ENCODE assay signal across 8 cellular contexts in genomic region chr17:81927145-81927652, GRCh38. TPM values are rescaled to one million over a fixed set of nuclear protein-coding genes. Genes with fewer than 3 reads are reported as not detected.
DNase-seq lines count a peak whose midpoint lies in the region; ATAC-seq, FAIRE-seq and TF ChIP-seq lines count a peak whose summit lies in the region.

No MANE protein-coding gene starts in this region.

- H3K9me3 ChIP-seq in K562 (replicated peaks; ENCODE audit: control insufficient read depth, insufficient read depth, low read depth, low read length) = no peaks in the 10 kb centered on the region

- no peaks in the 10 kb centered on the region for H3K27me3 ChIP-seq in K562 (ENCODE audit: control insufficient read depth in 2 of 2, insufficient read depth in 2 of 2, low read length in 2 of 2)

- intact Hi-C loops in K562 (cut with micrococcal nuclease) = no loop called here

- no peak overlapping the region for H2AFZ ChIP-seq in K562 (ENCODE audit: low read depth, low read length)

- TF ChIP-seq EP300 in K562 (IDR thresholded peaks at IDR 0.05; ENCODE audit: low read length) = no peak

- H3K9me3 Mint-ChIP-seq in memory B cell = no peaks in the 10 kb centered on the region

- in situ Hi-C loops in K562 (cut with MboI) = no loop called here

- peak overlapping the region; percentile 81 for H3K4me3 ChIP-seq in K562

- peaks cover 69% of the 10 kb centered on the region for H3K79me2 ChIP-seq in K562 (ENCODE audit: control insufficient read depth, insufficient read depth, low read length)

- no peak overlapping the region for H3K4me3 Mint-ChIP-seq in memory B cell

- WGBS in K562 (ENCODE audit: insufficient coverage, low coverage, missing lambda C conversion rate) = 0% methylated on average over 4 of the region's 80 CpGs

- no peak for FAIRE-seq in K562 (lab: Jason Lieb, UNC)

- peak overlapping the region; percentile 98 for H3K27ac ChIP-seq in K562 (ENCODE audit: extremely low read depth, low read depth, low read length)

- peak overlapping the region; percentile 89 for H3K4me2 ChIP-seq in K562 (ENCODE audit: insufficient read depth, low read length)

- H3K9me1 ChIP-seq in K562 (ENCODE audit: control insufficient read depth, insufficient read depth, low read length) = peaks cover 6% of the 10 kb centered on the region

- no peak for TF ChIP-seq CTCF in K562 (IDR thresholded peaks at IDR 0.05 in 2 of 3, conservative IDR thresholded peaks at IDR 0.05 in 1 of 3; ENCODE audit: insufficient read depth in 2 of 3, low read depth in 1 of 3, low read length in 3 of 3)

- DNase-seq in stimulated activated CD4-positive, alpha-beta T cell treated with anti-CD3 and anti-CD28 coated beads, Interleukin-12 subunit alpha, Interleukin-12 subunit beta, amount 100 ng/mL, for 4 hours = peak; percentile 44
- DNase-seq in stimulated activated CD4-positive, alpha-beta T cell treated with anti-CD3 and anti-CD28 coated beads, Interleukin-4, amount 100 ng/mL, for 24 hours = no peak
- DNase-seq in K562 (ENCODE audit: extremely low read depth in 1 of 4, low spot score in 3 of 4) = peak in 1 of 4 experiments; percentile 74
- peak in 1 of 2 donors; percentile 43 for DNase-seq in memory B cell (ENCODE audit: low spot score in 2 of 2)
- DNase-seq in NOMO-1 treated with DMSO at 0.1 percent for 48 hours (lab: John Stamatoyannopoulos, UW; ENCODE audit: unreplicated experiment) = no peak

- H3K4me1 ChIP-seq in K562 (replicated peaks in 1 of 2; ENCODE audit: control insufficient read depth in 2 of 2, insufficient read depth in 2 of 2, low read length in 2 of 2) = peaks cover 39 to 95% of the 10 kb centered on the region in 2 experiments

- H3K27ac Mint-ChIP-seq in memory B cell = peak overlapping the region; percentile 53

- POLR2A ChIA-PET in K562 (lab: Yijun Ruan, JAX) = interaction anchor here (0.7 to 4.8 kb wide), 9 partner anchors 10 to 244 kb away, joined by 3 to 32 read pairs (median 5); partner anchors contain the start of genes ARL16, HGS and PYCR1

- ATAC-seq in HG03457 (IDR thresholded peaks at IDR 0.05; ENCODE audit: unreplicated experiment) (peak; percentile 10), K562 (no peak), memory B cell (ENCODE audit: low read depth) (peak; percentile 38), GM21576 (IDR thresholded peaks at IDR 0.05; ENCODE audit: unreplicated experiment) (no peak), GM21390 (IDR thresholded peaks at IDR 0.05; ENCODE audit: unreplicated experiment) (no peak)

- peaks cover 11% of the 10 kb centered on the region for H4K20me1 ChIP-seq in K562 (replicated peaks; ENCODE audit: control insufficient read depth, insufficient read depth, low read length)

- TF ChIP-seq RAD21 in K562 (CRISPR knock-in tag; conservative IDR thresholded peaks at IDR 0.05 in 1 of 2, IDR thresholded peaks at IDR 0.05 in 1 of 2) = no peak

- H3K9ac ChIP-seq in K562 (ENCODE audit: insufficient read depth in 1 of 2, low read depth in 2 of 2, low read length in 2 of 2) = peak overlapping the region; percentile 93 to 95

- BruUV-seq in K562 (replicated peaks; lab: Mats Ljungman, UMichigan) = no TSS peak

- peaks cover 12% of the 10 kb centered on the region for H3K4me1 Mint-ChIP-seq in memory B cell

- TF ChIP-seq POLR2A in K562 (conservative IDR thresholded peaks at IDR 0.05) = no peak

- CTCF ChIA-PET in K562 (lab: Yijun Ruan, JAX; ENCODE audit: low intra/inter-chr PET ratio) = interaction anchor here (0.8 kb wide), 1 partner anchor 11 kb away, joined by 3 read pairs; no protein-coding TSS in a partner anchor

- H3K27me3 Mint-ChIP-seq in memory B cell = peaks cover 4% of the 10 kb centered on the region

- peaks cover 8% of the 10 kb centered on the region; the same call in 2 of the 3 replicates for H3K36me3 ChIP-seq in K562 (ENCODE audit: control insufficient read depth, insufficient read depth, low read length)

- H3K36me3 Mint-ChIP-seq in memory B cell = peaks cover 6% of the 10 kb centered on the region

RNA-seq across cellular contexts. Expression of gene MAFG, which starts 0.3 kb away (rescaled TPM):
- 86.9 and 142 TPM in 2 replicates for total RNA-seq in K562 (2011; cell fraction: chromatin; rRNA removed; ENCODE audit: low replicate concordance)
- 78.0 and 85.0 TPM in 2 replicates for total RNA-seq in K562 (2011; cell fraction: nucleolus; rRNA removed)
- 64.7 and 70.4 TPM in 2 replicates for total RNA-seq in K562 (2011; cell fraction: nucleoplasm; rRNA removed)
- total RNA-seq in K562 (2014; rRNA removed) = 27.3 and 30.1 TPM in 2 replicates
- 16.3 and 16.9 TPM in 2 replicates for total RNA-seq in K562 (2014; rRNA removed; fragmentation: Illumina TruSeq; extraction: Trizol)
- total RNA-seq in K562 (2015; rRNA removed; fragmentation: Illumina TruSeq; extraction: Trizol) = 23.6 and 24.9 TPM in 2 replicates
- 46.7 and 58.1 TPM in 2 replicates for total RNA-seq in K562 (2021)
- polyA plus RNA-seq in K562 (2011; rRNA removed) = 22.4 and 31.8 TPM in 2 replicates
- 35.6 and 35.9 TPM in 2 replicates for polyA plus RNA-seq in K562 (2011; cell fraction: cytosol; rRNA removed)
- 200 and 206 TPM in 2 replicates for polyA plus RNA-seq in K562 (2011; cell fraction: nucleus; rRNA removed)
- 32.4 and 47.9 TPM in 2 replicates for polyA plus RNA-seq in K562 (2012)
- 31.2 and 36.3 TPM in 2 replicates for polyA plus RNA-seq in K562 (2014; fragmentation: Illumina TruSeq; extraction: Trizol)
- polyA plus RNA-seq in K562 (2014; fragmentation: Nextera tagmentation; extraction: Ambion mirVana) = 1 to 10 TPM; 1.1 to 2.8 TPM
- polyA plus RNA-seq in K562 (2014; rRNA removed) = 44.8 and 46.7 TPM in 2 replicates
- 10.6 and 14.3 TPM in 2 replicates for polyA minus RNA-seq in K562 (2011; rRNA and poly(A)+ RNA removed)
- polyA minus RNA-seq in K562 (2011; cell fraction: cytosol; rRNA and poly(A)+ RNA removed) = 12.7 and 17.1 TPM in 2 replicates
- polyA minus RNA-seq in K562 (2011; cell fraction: nucleus; rRNA and poly(A)+ RNA removed) = 15.9 and 20.3 TPM in 2 replicates

RNA-seq across cellular contexts. Expression of gene SIRT7, which starts 9.2 kb away (rescaled TPM):
- total RNA-seq in K562 (2011; cell fraction: chromatin; rRNA removed; ENCODE audit: low replicate concordance) = 90.9 and 205 TPM in 2 replicates
- total RNA-seq in K562 (2011; cell fraction: nucleolus; rRNA removed) = 97.4 and 110 TPM in 2 replicates
- 93.3 and 125 TPM in 2 replicates for total RNA-seq in K562 (2011; cell fraction: nucleoplasm; rRNA removed)
- 42.2 and 49.3 TPM in 2 replicates for total RNA-seq in K562 (2014; rRNA removed)
- 9.0 and 9.8 TPM in 2 replicates for total RNA-seq in K562 (2014; rRNA removed; fragmentation: Illumina TruSeq; extraction: Trizol)
- total RNA-seq in K562 (2015; rRNA removed; fragmentation: Illumina TruSeq; extraction: Trizol) = 23.6 and 24.6 TPM in 2 replicates
- 35.7 and 44.1 TPM in 2 replicates for total RNA-seq in K562 (2021)
- polyA plus RNA-seq in K562 (2011; rRNA removed) = 9.3 and 11.7 TPM in 2 replicates
- polyA plus RNA-seq in K562 (2011; cell fraction: cytosol; rRNA removed) = 11.2 and 16.2 TPM in 2 replicates
- polyA plus RNA-seq in K562 (2011; cell fraction: nucleus; rRNA removed) = 56.9 and 86.9 TPM in 2 replicates
- 36.1 and 36.9 TPM in 2 replicates for polyA plus RNA-seq in K562 (2012)
- polyA plus RNA-seq in K562 (2014; fragmentation: Illumina TruSeq; extraction: Trizol) = 20.3 and 25.7 TPM in 2 replicates
- 1 to 10 TPM; 1.6 to 2.0 TPM for polyA plus RNA-seq in K562 (2014; fragmentation: Nextera tagmentation; extraction: Ambion mirVana)
- polyA plus RNA-seq in K562 (2014; rRNA removed) = 43.9 and 54.8 TPM in 2 replicates
- polyA minus RNA-seq in K562 (2011; rRNA and poly(A)+ RNA removed) = 18.7 and 21.5 TPM in 2 replicates
- polyA minus RNA-seq in K562 (2011; cell fraction: cytosol; rRNA and poly(A)+ RNA removed) = 22.3 and 25.1 TPM in 2 replicates
- polyA minus RNA-seq in K562 (2011; cell fraction: nucleus; rRNA and poly(A)+ RNA removed) = 27.7 and 31.4 TPM in 2 replicates

RNA-seq across cellular contexts. Expression of gene PYCR1, which starts 9.9 kb away (rescaled TPM):
- total RNA-seq in K562 (2011; cell fraction: chromatin; rRNA removed; ENCODE audit: low replicate concordance) = 35.2 and 129 TPM in 2 replicates
- 138 and 157 TPM in 2 replicates for total RNA-seq in K562 (2011; cell fraction: nucleolus; rRNA removed)
- 86.4 and 88.3 TPM in 2 replicates for total RNA-seq in K562 (2011; cell fraction: nucleoplasm; rRNA removed)
- total RNA-seq in K562 (2014; rRNA removed) (215 and 290 TPM in 2 replicates), K562 (2014; rRNA removed; fragmentation: Illumina TruSeq; extraction: Trizol) (72.4 and 95.4 TPM in 2 replicates), K562 (2015; rRNA removed; fragmentation: Illumina TruSeq; extraction: Trizol) (120 and 126 TPM in 2 replicates), K562 (2021) (302 and 328 TPM in 2 replicates)
- polyA plus RNA-seq in K562 (2011; rRNA removed) (188 and 273 TPM in 2 replicates), K562 (2014; fragmentation: Illumina TruSeq; extraction: Trizol) (183 and 278 TPM in 2 replicates), K562 (2014; fragmentation: Nextera tagmentation; extraction: Ambion mirVana) (10 to 100 TPM; 11.7 to 18.6 TPM), K562 (2014; rRNA removed) (270 and 349 TPM in 2 replicates)
- 301 and 524 TPM in 2 replicates for polyA plus RNA-seq in K562 (2011; cell fraction: cytosol; rRNA removed)
- 256 and 278 TPM in 2 replicates for polyA plus RNA-seq in K562 (2011; cell fraction: nucleus; rRNA removed)
- 283 and 370 TPM in 2 replicates for polyA plus RNA-seq in K562 (2012)
- polyA minus RNA-seq in K562 (2011; rRNA and poly(A)+ RNA removed) = 107 and 155 TPM in 2 replicates
- 127 and 130 TPM in 2 replicates for polyA minus RNA-seq in K562 (2011; cell fraction: cytosol; rRNA and poly(A)+ RNA removed)
- polyA minus RNA-seq in K562 (2011; cell fraction: nucleus; rRNA and poly(A)+ RNA removed) = 35.5 and 52.4 TPM in 2 replicates

RNA-seq across cellular contexts. Expression of gene PCYT2, which starts 16.0 kb away (rescaled TPM):
- total RNA-seq in K562 (2011; cell fraction: chromatin; rRNA removed; ENCODE audit: low replicate concordance) = 142 and 422 TPM in 2 replicates
- total RNA-seq in K562 (2011; cell fraction: nucleolus; rRNA removed) = 366 and 427 TPM in 2 replicates
- total RNA-seq in K562 (2011; cell fraction: nucleoplasm; rRNA removed) = 182 and 225 TPM in 2 replicates
- total RNA-seq in K562 (2014; rRNA removed) (123 and 139 TPM in 2 replicates), K562 (2014; rRNA removed; fragmentation: Illumina TruSeq; extraction: Trizol) (42.7 and 57.5 TPM in 2 replicates), K562 (2015; rRNA removed; fragmentation: Illumina TruSeq; extraction: Trizol) (81.7 and 82.5 TPM in 2 replicates), K562 (2021) (125 and 134 TPM in 2 replicates)
- polyA plus RNA-seq in K562 (2011; rRNA removed) (71.5 and 97.8 TPM in 2 replicates), K562 (2014; fragmentation: Illumina TruSeq; extraction: Trizol) (83.7 and 95.3 TPM in 2 replicates), K562 (2014; fragmentation: Nextera tagmentation; extraction: Ambion mirVana) (1 to 10 TPM in 1 of 2 experiments, under 1 TPM in 1; 0.92 to 1.6 TPM), K562 (2014; rRNA removed) (131 and 133 TPM in 2 replicates)
- 77.5 and 97.1 TPM in 2 replicates for polyA plus RNA-seq in K562 (2011; cell fraction: cytosol; rRNA removed)
- polyA plus RNA-seq in K562 (2011; cell fraction: nucleus; rRNA removed) = 473 and 533 TPM in 2 replicates
- 94.8 and 147 TPM in 2 replicates for polyA plus RNA-seq in K562 (2012)
- 48.7 and 49.2 TPM in 2 replicates for polyA minus RNA-seq in K562 (2011; rRNA and poly(A)+ RNA removed)
- 35.6 and 49.0 TPM in 2 replicates for polyA minus RNA-seq in K562 (2011; cell fraction: cytosol; rRNA and poly(A)+ RNA removed)
- 127 and 186 TPM in 2 replicates for polyA minus RNA-seq in K562 (2011; cell fraction: nucleus; rRNA and poly(A)+ RNA removed)

RNA-seq across cellular contexts. Expression of gene MYADML2, which starts 19.8 kb away (rescaled TPM):
- total RNA-seq in K562 (2011; cell fraction: chromatin; rRNA removed; ENCODE audit: low replicate concordance) = not detected in 2 replicates
- not detected in 2 replicates for total RNA-seq in K562 (2011; cell fraction: nucleolus; rRNA removed)
- not detected in 2 replicates for total RNA-seq in K562 (2011; cell fraction: nucleoplasm; rRNA removed)
- total RNA-seq in K562 (2014; rRNA removed) = not detected in 2 replicates
- total RNA-seq in K562 (2014; rRNA removed; fragmentation: Illumina TruSeq; extraction: Trizol) = not detected in 2 replicates
- total RNA-seq in K562 (2015; rRNA removed; fragmentation: Illumina TruSeq; extraction: Trizol) = not detected in 2 replicates
- not detected in 2 replicates for total RNA-seq in K562 (2021)
- not detected in 2 replicates for polyA plus RNA-seq in K562 (2011; rRNA removed)
- not detected in 2 replicates for polyA plus RNA-seq in K562 (2011; cell fraction: cytosol; rRNA removed)
- polyA plus RNA-seq in K562 (2011; cell fraction: nucleus; rRNA removed) = not detected in 2 replicates
- polyA plus RNA-seq in K562 (2012) = 0.05 and 0.26 TPM in 2 replicates
- not detected in 2 replicates for polyA plus RNA-seq in K562 (2014; fragmentation: Illumina TruSeq; extraction: Trizol)
- not detected for polyA plus RNA-seq in K562 (2014; fragmentation: Nextera tagmentation; extraction: Ambion mirVana)
- not detected in 2 replicates for polyA plus RNA-seq in K562 (2014; rRNA removed)
- polyA minus RNA-seq in K562 (2011; rRNA and poly(A)+ RNA removed) = not detected in 2 replicates
- polyA minus RNA-seq in K562 (2011; cell fraction: cytosol; rRNA and poly(A)+ RNA removed) = not detected in 2 replicates
- not detected in 2 replicates for polyA minus RNA-seq in K562 (2011; cell fraction: nucleus; rRNA and poly(A)+ RNA removed)

Comparison
In these comparisons a context has a peak if more than half of its experiments do, and no peak if none do; other contexts are left out.
1. ATAC-seq: peak in HG03457 (single experiment) and memory B cell (single experiment); none in K562 (single experiment), GM21576 (single experiment) and GM21390 (single experiment).